ENCODE assay signal across 11 cellular contexts in genomic region chr6:111592726-111593515, GRCh38. TPM values are rescaled to one million over a fixed set of nuclear protein-coding genes. Genes with fewer than 3 reads are reported as not detected.
DNase-seq lines count a peak whose midpoint lies in the region; TF ChIP-seq lines count a peak whose summit lies in the region.
"Had no signal": no experiment of that assay in that cellular context is flagged by ENCODE, and none has a peak within 500 bp of the region (broad histone marks: within the 10 kb centered on the region; RNA-seq: fewer than 3 reads in every experiment).

No MANE protein-coding gene starts in this region.

- H3K27me3 Mint-ChIP-seq in brain = no peaks in the 10 kb centered on the region

- H3K4me3 ChIP-seq in subcutaneous abdominal adipose tissue (ENCODE audit: low read depth in 1 of 5, low read length in 5 of 5) = peak overlapping the region in 1 of 5 donors; percentile 19

- H3K4me1 ChIP-seq in subcutaneous abdominal adipose tissue (ENCODE audit: control insufficient read depth in 5 of 5, insufficient read depth in 5 of 5, low read length in 5 of 5) = peaks cover 7 to 74% (median 68%) of the 10 kb centered on the region in 5 donors

- H3K27me3 ChIP-seq in subcutaneous abdominal adipose tissue (ENCODE audit: control insufficient read depth in 5 of 5, insufficient read depth in 4 of 5, low read length in 5 of 5) = no peaks in the 10 kb centered on the region

- no peaks in the 10 kb centered on the region for H3K9me3 Mint-ChIP-seq in brain

- no peaks in the 10 kb centered on the region for H3K9me3 ChIP-seq in subcutaneous abdominal adipose tissue (ENCODE audit: control insufficient read depth in 5 of 5, low read length in 5 of 5)

- H3K27ac ChIP-seq in subcutaneous abdominal adipose tissue (ENCODE audit: low read depth, low read length) = peak overlapping the region; percentile 94

- peak overlapping the region; percentile 49 to 90 (median 72) for H3K27ac Mint-ChIP-seq in brain

- H3K4me1 Mint-ChIP-seq in brain = peaks cover 50% of the 10 kb centered on the region

- peak overlapping the region in 4 of 5 donors; percentile 11 to 74 (median 45) for H3K9ac ChIP-seq in subcutaneous abdominal adipose tissue (ENCODE audit: low read length in 5 of 5)

- peak overlapping the region in 3 of 5 experiments; percentile 3 to 53 (median 40) for H3K4me3 Mint-ChIP-seq in brain

- no peaks in the 10 kb centered on the region for H3K36me3 Mint-ChIP-seq in brain

- DNase-seq in NCI-H1092 treated with DMSO at 0.1 percent for 48 hours (lab: John Stamatoyannopoulos, UW) (peak; percentile 3), NCI-H1092 (lab: John Stamatoyannopoulos, UW) (no peak), left kidney (ENCODE audit: low read depth, low spot score) (peak; percentile 40), activated T-cell treated with anti-CD3 and anti-CD28 coated beads for 4 hours (no peak), midbrain (lab: John Stamatoyannopoulos, UW) (no peak), dermis blood vessel endothelial cell (no peak)
- DNase-seq: 8988T; stimulated activated naive CD8-positive, alpha-beta T cell treated with anti-CD3 and anti-CD28 coated beads, Interleukin-15, Interleukin-2, amounts not matched to agents 100 U/mL and 50 U/mL, for 24 hours; T-helper 2 cell had no signal

- H3K36me3 ChIP-seq in subcutaneous abdominal adipose tissue (ENCODE audit: control insufficient read depth in 5 of 5, insufficient read depth in 5 of 5, low read length in 5 of 5) = peaks cover 0 to 6% (median 3%) of the 10 kb centered on the region in 5 donors

- TF ChIP-seq CTCF in brain (conservative IDR thresholded peaks at IDR 0.05) = no peak

RNA-seq across cellular contexts. Expression of gene TRAF3IP2, which starts 12.8 kb away (rescaled TPM):
- polyA plus RNA-seq in brain (ENCODE audit: insufficient read depth, low read depth, low replicate concordance) = 102 TPM
- total RNA-seq in dermis blood vessel endothelial cell = 16.5 and 17.3 TPM in 2 replicates

Comparison
In these comparisons a context has a peak if more than half of its experiments do, and no peak if none do; other contexts are left out.
1. DNase-seq: peak in NCI-H1092 treated with DMSO at 0.1 percent for 48 hours (single experiment) and left kidney (single experiment); none in NCI-H1092 (single experiment), activated T-cell treated with anti-CD3 and anti-CD28 coated beads for 4 hours (single experiment), midbrain (single experiment) and dermis blood vessel endothelial cell (single experiment).